Comparison of ENCODE assay signal across 29 cellular contexts in the genomic region with DNA sequence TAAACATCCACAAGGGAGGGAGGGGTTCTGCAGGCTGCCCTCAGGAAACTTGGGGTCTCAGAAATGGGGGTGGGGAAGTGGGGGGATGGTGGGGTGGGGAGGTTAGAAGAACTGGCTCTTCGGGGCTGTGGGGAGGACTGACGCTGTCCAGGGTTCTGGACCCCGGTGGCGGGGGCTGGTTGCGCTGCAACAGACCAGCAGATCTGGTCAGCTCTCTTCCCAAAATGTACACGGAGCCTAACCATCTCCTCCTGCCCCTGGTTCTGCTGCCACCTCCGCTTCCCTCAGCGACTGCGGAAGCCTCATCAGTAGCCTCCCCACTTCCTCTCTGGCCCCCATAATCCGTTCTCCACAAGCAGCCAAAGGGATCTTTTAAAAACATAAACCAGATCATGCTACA. TPM values are rescaled to one million over a fixed set of nuclear protein-coding genes. Genes with fewer than 3 reads are reported as not detected.
DNase-seq lines count a peak whose midpoint lies in the region; ATAC-seq and TF ChIP-seq lines count a peak whose summit lies in the region.
"Had no signal": no experiment of that assay in that cellular context is flagged by ENCODE, and none has a peak within 500 bp of the region (broad histone marks: within the 10 kb centered on the region; RNA-seq: fewer than 3 reads in every experiment).

No MANE protein-coding gene starts in this region.

- H2AK5ac ChIP-seq in IMR-90 (ENCODE audit: low read depth, low read length) = no peak overlapping the region

- TF ChIP-seq CTCF in IMR-90 (conservative IDR thresholded peaks at IDR 0.05; ENCODE audit: low read depth, low read length) (no peak), choroid plexus epithelial cell (conservative IDR thresholded peaks at IDR 0.05; ENCODE audit: low read depth, low read length) (no peak), neural progenitor cell (IDR thresholded peaks at IDR 0.05) (no peak), A673 (conservative IDR thresholded peaks at IDR 0.05; ENCODE audit: low read depth, low read length) (no peak), GM20000 (IDR thresholded peaks at IDR 0.05; ENCODE audit: extremely low read depth, missing control alignments) (no peak)

- H3K4me1 Mint-ChIP-seq in neural progenitor cell = no peaks in the 10 kb centered on the region
- H3K4me1 Mint-ChIP-seq: activated CD4-positive, alpha-beta T cell treated with anti-CD3 and anti-CD28 coated beads, Interleukin-2, amount 10 ng/mL, durations not matched to agents 24 days and 14 days; activated naive CD4-positive, alpha-beta T cell treated with anti-CD3 and anti-CD28 coated beads, Interleukin-2, amount 50 U/mL, for 24 hours had no signal

- in situ Hi-C loops in IMR-90 (cut with MboI; ENCODE audit: low sequenced_read_pairs) = no loop called here

- H3K4ac ChIP-seq in IMR-90 (ENCODE audit: low read depth, low read length) = no peak overlapping the region

- intact Hi-C loops in IMR-90 (cut with micrococcal nuclease) = no loop called here
- intact Hi-C loops in A673 (cut with micrococcal nuclease; ENCODE audit: unreplicated experiment) = no loop called here

- H3K27ac Mint-ChIP-seq in neural progenitor cell = no peak overlapping the region
- H3K27ac Mint-ChIP-seq: activated CD4-positive, alpha-beta T cell treated with anti-CD3 and anti-CD28 coated beads, Interleukin-2, amount 10 ng/mL, durations not matched to agents 24 days and 14 days; activated naive CD4-positive, alpha-beta T cell treated with anti-CD3 and anti-CD28 coated beads, Interleukin-2, amount 50 U/mL, for 24 hours; progenitor cell of endocrine pancreas had no signal

- H3K9me3 ChIP-seq in IMR-90 (ENCODE audit: control insufficient read depth, insufficient read depth, low read length) = no peaks in the 10 kb centered on the region
- no peaks in the 10 kb centered on the region for H3K9me3 ChIP-seq in neural progenitor cell (ENCODE audit: low read depth)
- no peaks in the 10 kb centered on the region for H3K9me3 ChIP-seq in A673 (ENCODE audit: low read depth, low read length, poor library complexity, severe bottlenecking)
- H3K9me3 ChIP-seq: Caco-2, Peyer's patch, tibial artery had no signal

- peak; percentile 8 for DNase-seq in CD1c-positive myeloid dendritic cell (ENCODE audit: extremely low spot score)
- no peak for DNase-seq in IMR-90
- DNase-seq in choroid plexus epithelial cell (ENCODE audit: low read depth) = peak; percentile 2
- peak; percentile 76 for DNase-seq in neural progenitor cell (ENCODE audit: low spot score)
- DNase-seq in A673 (ENCODE audit: low spot score) = no peak
- no peak for DNase-seq in activated CD4-positive, alpha-beta T cell treated with anti-CD3 and anti-CD28 coated beads, Interleukin-2, amount 50 U/mL, for 4 hours
- no peak for DNase-seq in GM20000 (ENCODE audit: low spot score)
- DNase-seq: activated CD4-positive, alpha-beta T cell treated with anti-CD3 and anti-CD28 coated beads, Interleukin-2, amount 10 ng/mL, durations not matched to agents 24 days and 14 days; DMS79; effector CD4-positive, alpha-beta T cell; GOT3; hypothalamus; NCI-H1436; NCI-H2081 treated with DMSO at 0.1 percent for 48 hours; NCI-H226; NCI-H69; Peyer's patch; SHP77; tibial artery had no signal

- H3K79me2 ChIP-seq in neural progenitor cell (ENCODE audit: low read depth) = no peaks in the 10 kb centered on the region

- no peak for TF ChIP-seq RAD21 in IMR-90 (IDR thresholded peaks at IDR 0.05; ENCODE audit: low read length)

- no peak overlapping the region for H2BK20ac ChIP-seq in IMR-90 (ENCODE audit: low read depth, low read length)

- peaks cover 41% of the 10 kb centered on the region for H3K27me3 ChIP-seq in IMR-90 (ENCODE audit: control insufficient read depth, insufficient read depth, low read length)
- H3K27me3 ChIP-seq in neural progenitor cell = peaks cover 64% of the 10 kb centered on the region
- H3K27me3 ChIP-seq in A673 (replicated peaks; ENCODE audit: insufficient read depth, low read depth, low read length, poor library complexity) = peaks cover 92% of the 10 kb centered on the region
- H3K27me3 ChIP-seq: Peyer's patch had no signal

- no peak overlapping the region for H4K91ac ChIP-seq in IMR-90 (ENCODE audit: insufficient read depth, low read depth, low read length)

- peaks cover 4% of the 10 kb centered on the region; the same call in 1 of the 2 replicates for H4K20me1 ChIP-seq in IMR-90 (ENCODE audit: insufficient read depth, low read length)
- peaks cover 36% of the 10 kb centered on the region for H4K20me1 ChIP-seq in neural progenitor cell (ENCODE audit: low read depth)

- BruUV-seq in IMR-90 (replicated peaks; lab: Mats Ljungman, UMichigan) (no TSS peak), A673 (replicated peaks; lab: Mats Ljungman, UMichigan) (no TSS peak)

- no peak overlapping the region for H3K4me3 Mint-ChIP-seq in neural progenitor cell
- H3K4me3 Mint-ChIP-seq: activated CD4-positive, alpha-beta T cell treated with anti-CD3 and anti-CD28 coated beads, Interleukin-2, amount 10 ng/mL, durations not matched to agents 24 days and 14 days; activated naive CD4-positive, alpha-beta T cell treated with anti-CD3 and anti-CD28 coated beads, Interleukin-2, amount 50 U/mL, for 24 hours had no signal

- H3K4me3 ChIP-seq in IMR-90 (ENCODE audit: insufficient read depth, low read depth, low read length) (no peak overlapping the region), choroid plexus epithelial cell (ENCODE audit: low read depth, low read length) (no peak overlapping the region), neural progenitor cell (no peak overlapping the region), A673 (ENCODE audit: low read depth, low read length, poor library complexity, severe bottlenecking) (no peak overlapping the region)
- H3K4me3 ChIP-seq: Peyer's patch, tibial artery had no signal

- no peak; the same call in 1 of the 2 replicates for ATAC-seq in IMR-90 (ENCODE audit: low read depth)
- ATAC-seq: left lobe of liver, sciatic nerve had no signal

- no peak overlapping the region for H2BK15ac ChIP-seq in IMR-90 (ENCODE audit: low read depth, low read length)

- no peaks in the 10 kb centered on the region for H3F3A ChIP-seq in neural progenitor cell (ENCODE audit: low read depth)

- 17% methylated on average over 4 of the region's 10 CpGs; no CpG with 5 or more reads in 1 of the 2 experiments for WGBS in IMR-90 (ENCODE audit: extremely low coverage in 2 of 2, insufficient read length in 1 of 2), 2 experiments

- POLR2A ChIA-PET in IMR-90 (lab: Charles Lee; ENCODE audit: unreplicated experiment) = no interaction called here
- POLR2A ChIA-PET in A673 (lab: Charles Lee; ENCODE audit: low non-redundant PET) = interaction anchor here (0.7 kb wide), 1 partner anchor 815 kb away, joined by 4 read pairs; no protein-coding TSS in a partner anchor

- CTCF ChIA-PET in IMR-90 (lab: Yijun Ruan, JAX) = no interaction called here
- CTCF ChIA-PET in A673 (lab: Charles Lee) = no interaction called here

- peaks cover 58% of the 10 kb centered on the region for H3K27me3 Mint-ChIP-seq in neural progenitor cell (ENCODE audit: insufficient read depth, low read depth)

- H3K27ac ChIP-seq in IMR-90 (ENCODE audit: insufficient read depth, low read length) = no peak overlapping the region
- no peak overlapping the region for H3K27ac ChIP-seq in neural progenitor cell
- H3K27ac ChIP-seq in A673 (ENCODE audit: low read depth, low read length, poor library complexity, severe bottlenecking) = no peak overlapping the region
- H3K27ac ChIP-seq: C4-2B, epithelial cell of prostate, Peyer's patch, tibial artery had no signal

- no peaks in the 10 kb centered on the region for H3K4me1 ChIP-seq in IMR-90 (ENCODE audit: control insufficient read depth, insufficient read depth, low read length)
- no peaks in the 10 kb centered on the region for H3K4me1 ChIP-seq in neural progenitor cell
- no peaks in the 10 kb centered on the region for H3K4me1 ChIP-seq in A673 (ENCODE audit: insufficient read depth, low read length, poor library complexity, severe bottlenecking)
- H3K4me1 ChIP-seq: Caco-2, Peyer's patch, tibial artery had no signal

- no peak overlapping the region for H2BK5ac ChIP-seq in IMR-90 (ENCODE audit: low read depth, low read length, poor library complexity, severe bottlenecking)

- H3K56ac ChIP-seq in IMR-90 (ENCODE audit: extremely low read depth, insufficient read depth, low read length) = no peak overlapping the region

- H3K9ac ChIP-seq in IMR-90 (ENCODE audit: low read depth, low read length) (no peak overlapping the region), neural progenitor cell (no peak overlapping the region)

- no peak for TF ChIP-seq POLR2A in IMR-90 (IDR thresholded peaks at IDR 0.05; ENCODE audit: low read depth, low read length)

- dilution Hi-C loops in IMR-90 (cut with HindIII; ENCODE audit: low sequenced_read_pairs, unreplicated experiment) = no loop called here

- no peaks in the 10 kb centered on the region for H3K79me1 ChIP-seq in IMR-90 (ENCODE audit: low read depth in 1 of 2, low read length in 2 of 2)

- H3K36me3 ChIP-seq in IMR-90 (ENCODE audit: control insufficient read depth, insufficient read depth, low read length) (no peaks in the 10 kb centered on the region), neural progenitor cell (no peaks in the 10 kb centered on the region), A673 (ENCODE audit: insufficient read depth, low read length, poor library complexity, severe bottlenecking) (no peaks in the 10 kb centered on the region)
- H3K36me3 ChIP-seq: Peyer's patch, tibial artery had no signal

- no peak overlapping the region for H2AFZ ChIP-seq in IMR-90 (replicated peaks; ENCODE audit: low read length, poor library complexity)
- no peak overlapping the region for H2AFZ ChIP-seq in neural progenitor cell (replicated peaks)

- H3K4me2 ChIP-seq in IMR-90 (ENCODE audit: low read depth, low read length) = no peak overlapping the region
- H3K4me2 ChIP-seq in neural progenitor cell = no peak overlapping the region

- no peaks in the 10 kb centered on the region for H3K9me3 Mint-ChIP-seq in neural progenitor cell
- H3K9me3 Mint-ChIP-seq: activated CD4-positive, alpha-beta T cell treated with anti-CD3 and anti-CD28 coated beads, Interleukin-2, amount 10 ng/mL, durations not matched to agents 24 days and 14 days; activated naive CD4-positive, alpha-beta T cell treated with anti-CD3 and anti-CD28 coated beads, Interleukin-2, amount 50 U/mL, for 24 hours had no signal

- no peak overlapping the region for H3K23ac ChIP-seq in IMR-90 (ENCODE audit: low read depth, low read length)

- no peak overlapping the region for H2AK9ac ChIP-seq in IMR-90 (replicated peaks; ENCODE audit: low read depth, low read length, poor library complexity)

- H3K14ac ChIP-seq in IMR-90 (replicated peaks; ENCODE audit: low read depth, low read length) = no peak overlapping the region

- H3K36me3 Mint-ChIP-seq in neural progenitor cell = no peaks in the 10 kb centered on the region
- H3K36me3 Mint-ChIP-seq: activated naive CD4-positive, alpha-beta T cell treated with anti-CD3 and anti-CD28 coated beads, Interleukin-2, amount 50 U/mL, for 24 hours had no signal

- H4K8ac ChIP-seq in IMR-90 (ENCODE audit: low read depth in 2 of 2, low read length in 2 of 2) = no peak overlapping the region

- H3K18ac ChIP-seq in IMR-90 (ENCODE audit: low read depth, low read length) = no peak overlapping the region

- no peak overlapping the region for H2BK120ac ChIP-seq in IMR-90 (ENCODE audit: low read depth, low read length)

- no peaks in the 10 kb centered on the region for H3K9me1 ChIP-seq in IMR-90 (ENCODE audit: insufficient read depth, low read length)

- H4K5ac ChIP-seq in IMR-90 (ENCODE audit: low read depth, low read length) = no peak overlapping the region

RNA-seq across cellular contexts. Expression of gene C1QA, which starts 29.3 kb away (rescaled TPM):
- total RNA-seq in IMR-90 (2012; rRNA removed) (not detected in 2 replicates), neural progenitor cell (ENCODE audit: low replicate concordance) (not detected in 2 replicates), A673 (2021) (not detected in 2 replicates)
- polyA plus RNA-seq in IMR-90 (2012; rRNA removed) = not detected in 2 replicates
- not detected in 2 replicates for polyA plus RNA-seq in IMR-90 (2012; cell fraction: cytosol; rRNA removed)
- polyA plus RNA-seq in IMR-90 (2012; cell fraction: nucleus; rRNA removed; ENCODE audit: low replicate concordance) = not detected in 2 replicates
- total RNA-seq: activated CD4-positive, alpha-beta T cell treated with anti-CD3 and anti-CD28 coated beads, Interleukin-2, amount 10 ng/mL, durations not matched to agents 24 days and 14 days; activated CD8-positive, alpha-beta memory T cell treated with anti-CD3 and anti-CD28 coated beads for 36 hours; Caco-2; LHCN-M2; progenitor cell of endocrine pancreas had no signal

RNA-seq across cellular contexts. Expression of gene C1QC, which starts 36.3 kb away (rescaled TPM):
- total RNA-seq in IMR-90 (2012; rRNA removed) (not detected in 2 replicates), neural progenitor cell (ENCODE audit: low replicate concordance) (not detected in 2 replicates), A673 (2021) (not detected in 2 replicates)
- polyA plus RNA-seq in IMR-90 (2012; rRNA removed) = not detected in 2 replicates
- polyA plus RNA-seq in IMR-90 (2012; cell fraction: cytosol; rRNA removed) = not detected in 2 replicates
- not detected in 2 replicates for polyA plus RNA-seq in IMR-90 (2012; cell fraction: nucleus; rRNA removed; ENCODE audit: low replicate concordance)
- total RNA-seq: activated CD4-positive, alpha-beta T cell treated with anti-CD3 and anti-CD28 coated beads, Interleukin-2, amount 10 ng/mL, durations not matched to agents 24 days and 14 days; activated CD8-positive, alpha-beta memory T cell treated with anti-CD3 and anti-CD28 coated beads for 36 hours; Caco-2; LHCN-M2; progenitor cell of endocrine pancreas had no signal

RNA-seq across cellular contexts. Expression of gene EPHA8, which starts 43.9 kb away (rescaled TPM):
- total RNA-seq in IMR-90 (2012; rRNA removed) = not detected in 2 replicates
- polyA plus RNA-seq in IMR-90 (2012; rRNA removed) = not detected in 2 replicates
- polyA plus RNA-seq in IMR-90 (2012; cell fraction: cytosol; rRNA removed) = not detected in 2 replicates
- polyA plus RNA-seq in IMR-90 (2012; cell fraction: nucleus; rRNA removed; ENCODE audit: low replicate concordance) = not detected in 2 replicates
- 0.46 TPM in 1 of 2 replicates, not detected in the other for total RNA-seq in neural progenitor cell (ENCODE audit: low replicate concordance)
- not detected in 2 replicates for total RNA-seq in A673 (2021)
- total RNA-seq: activated CD4-positive, alpha-beta T cell treated with anti-CD3 and anti-CD28 coated beads, Interleukin-2, amount 10 ng/mL, durations not matched to agents 24 days and 14 days; activated CD8-positive, alpha-beta memory T cell treated with anti-CD3 and anti-CD28 coated beads for 36 hours; Caco-2; left lobe of liver; LHCN-M2; mesenteric fat pad; Peyer's patch; sciatic nerve had no signal

RNA-seq across cellular contexts. Expression of gene C1QB, which starts 45.9 kb away (rescaled TPM):
- total RNA-seq in IMR-90 (2012; rRNA removed) (not detected in 2 replicates), neural progenitor cell (ENCODE audit: low replicate concordance) (not detected in 2 replicates), A673 (2021) (not detected in 2 replicates)
- polyA plus RNA-seq in IMR-90 (2012; rRNA removed) = not detected in 2 replicates
- polyA plus RNA-seq in IMR-90 (2012; cell fraction: cytosol; rRNA removed) = not detected in 2 replicates
- polyA plus RNA-seq in IMR-90 (2012; cell fraction: nucleus; rRNA removed; ENCODE audit: low replicate concordance) = not detected in 2 replicates
- total RNA-seq: activated CD4-positive, alpha-beta T cell treated with anti-CD3 and anti-CD28 coated beads, Interleukin-2, amount 10 ng/mL, durations not matched to agents 24 days and 14 days; activated CD8-positive, alpha-beta memory T cell treated with anti-CD3 and anti-CD28 coated beads for 36 hours; Caco-2; LHCN-M2; progenitor cell of endocrine pancreas had no signal

Comparison
In these comparisons a context has a peak if more than half of its experiments do, and no peak if none do; other contexts are left out.
1. DNase-seq: peak in CD1c-positive myeloid dendritic cell (single experiment), choroid plexus epithelial cell (single experiment) and neural progenitor cell (single experiment); none in IMR-90 (single experiment), A673 (single experiment), activated CD4-positive, alpha-beta T cell treated with anti-CD3 and anti-CD28 coated beads, Interleukin-2, amount 50 U/mL, for 4 hours (0 of 2) and GM20000 (single experiment).